ENCODE assay signal across 8 cellular contexts in the genomic region with DNA sequence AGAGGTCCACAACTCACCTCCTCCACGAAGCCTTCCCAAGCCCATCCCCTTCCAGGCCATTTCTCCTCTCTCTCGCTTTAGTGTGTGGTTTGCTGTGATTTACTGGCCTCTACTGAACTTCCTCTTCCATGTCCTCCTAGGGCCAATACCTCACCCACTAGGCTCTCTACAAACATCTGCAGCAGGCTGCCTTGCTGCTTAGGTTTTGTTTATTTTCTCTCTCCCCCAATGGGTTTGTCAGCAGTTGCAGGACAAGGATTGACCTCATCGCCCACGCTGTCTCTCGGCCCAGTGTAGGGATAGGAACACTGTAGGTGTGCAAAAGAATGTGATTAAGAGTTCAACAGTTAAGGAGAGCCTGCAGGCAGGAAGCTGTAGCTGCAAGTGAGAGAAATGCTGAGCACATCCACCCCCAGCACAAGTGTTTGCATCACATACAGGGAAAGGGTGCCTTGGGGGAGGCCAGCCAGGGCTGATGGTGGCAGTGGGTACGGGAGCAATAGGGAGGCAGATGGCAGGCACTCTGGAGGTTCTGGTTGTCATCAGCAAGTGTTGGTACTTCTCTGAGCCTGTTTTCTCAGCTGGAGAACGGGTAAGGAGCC. TPM values are rescaled to one million over a fixed set of nuclear protein-coding genes. Genes with fewer than 3 reads are reported as not detected.
DNase-seq lines count a peak whose midpoint lies in the region; ATAC-seq lines count a peak whose summit lies in the region.

No MANE protein-coding gene starts in this region.

- no peak for ATAC-seq in CD4-positive, CD25-positive, alpha-beta regulatory T cell (ENCODE audit: low read depth in 2 of 2)
- no peak for ATAC-seq in naive thymus-derived CD4-positive, alpha-beta T cell
- ATAC-seq in GM18873 (IDR thresholded peaks at IDR 0.05; ENCODE audit: low FRiP score, unreplicated experiment) = no peak

- peaks cover 5% of the 10 kb centered on the region for H3K36me3 Mint-ChIP-seq in CD4-positive, CD25-positive, alpha-beta regulatory T cell
- no peaks in the 10 kb centered on the region for H3K36me3 Mint-ChIP-seq in naive thymus-derived CD4-positive, alpha-beta T cell

- peaks cover 5 to 29% (median 18%) of the 10 kb centered on the region in 4 donors for H3K4me1 Mint-ChIP-seq in CD4-positive, CD25-positive, alpha-beta regulatory T cell
- peaks cover 15 to 31% (median 27%) of the 10 kb centered on the region in 7 donors for H3K4me1 Mint-ChIP-seq in naive thymus-derived CD4-positive, alpha-beta T cell

- no peaks in the 10 kb centered on the region for H3K27me3 ChIP-seq in CD4-positive, CD25-positive, alpha-beta regulatory T cell (ENCODE audit: control insufficient read depth, insufficient read depth, low read length)
- H3K27me3 ChIP-seq in naive thymus-derived CD4-positive, alpha-beta T cell (ENCODE audit: control insufficient read depth in 2 of 2, insufficient read depth in 2 of 2, low read length in 2 of 2) = no peaks in the 10 kb centered on the region

- H3K4me1 ChIP-seq in CD4-positive, CD25-positive, alpha-beta regulatory T cell (ENCODE audit: control insufficient read depth, insufficient read depth, low read length, poor library complexity, severe bottlenecking) = peaks cover 13% of the 10 kb centered on the region
- peaks cover 8 to 19% of the 10 kb centered on the region in 2 donors for H3K4me1 ChIP-seq in naive thymus-derived CD4-positive, alpha-beta T cell (ENCODE audit: control insufficient read depth in 2 of 2, insufficient read depth in 2 of 2, low read length in 2 of 2)

- peak overlapping the region; percentile 85 to 95 (median 94) for H3K4me3 Mint-ChIP-seq in CD4-positive, CD25-positive, alpha-beta regulatory T cell
- peak overlapping the region; percentile 75 to 94 (median 89) for H3K4me3 Mint-ChIP-seq in naive thymus-derived CD4-positive, alpha-beta T cell

- POLR2A ChIA-PET in naive thymus-derived CD4-positive, alpha-beta T cell (lab: Charles Lee) = interaction anchor here (1.2 kb wide), 1 partner anchor 584 kb away, joined by 3 read pairs; no protein-coding TSS in a partner anchor

- H3K9me3 Mint-ChIP-seq in CD4-positive, CD25-positive, alpha-beta regulatory T cell = peaks cover 0 to 2% (median 0%) of the 10 kb centered on the region in 7 donors
- no peaks in the 10 kb centered on the region for H3K9me3 Mint-ChIP-seq in naive thymus-derived CD4-positive, alpha-beta T cell

- H3K27ac Mint-ChIP-seq in CD4-positive, CD25-positive, alpha-beta regulatory T cell = peak overlapping the region in 2 of 3 donors; percentile 48 to 76
- H3K27ac Mint-ChIP-seq in naive thymus-derived CD4-positive, alpha-beta T cell = peak overlapping the region; percentile 1 to 89 (median 62)

- CTCF ChIA-PET in naive thymus-derived CD4-positive, alpha-beta T cell (lab: Charles Lee) = interaction anchor here (0.8 kb wide), 1 partner anchor 212 kb away, joined by 3 read pairs; no protein-coding TSS in a partner anchor

- H3K27me3 Mint-ChIP-seq in CD4-positive, CD25-positive, alpha-beta regulatory T cell = peaks cover 11% of the 10 kb centered on the region
- H3K27me3 Mint-ChIP-seq in naive thymus-derived CD4-positive, alpha-beta T cell = peaks cover 0 to 6% (median 0%) of the 10 kb centered on the region in 5 donors

- H3K36me3 ChIP-seq in CD4-positive, CD25-positive, alpha-beta regulatory T cell (ENCODE audit: control insufficient read depth, insufficient read depth, low read length) = no peaks in the 10 kb centered on the region
- peaks cover 0 to 5% (median 0%) of the 10 kb centered on the region in 3 experiments for H3K36me3 ChIP-seq in naive thymus-derived CD4-positive, alpha-beta T cell (ENCODE audit: control insufficient read depth in 2 of 3, insufficient read depth in 3 of 3, low read length in 3 of 3)

- no peak overlapping the region for H3K27ac ChIP-seq in CD4-positive, CD25-positive, alpha-beta regulatory T cell (ENCODE audit: insufficient read depth, low read length, poor library complexity, severe bottlenecking)
- peak overlapping the region; percentile 4 for H3K27ac ChIP-seq in naive thymus-derived CD4-positive, alpha-beta T cell (ENCODE audit: low read depth, low read length)

- DNase-seq in CD4-positive, CD25-positive, alpha-beta regulatory T cell = peak in 1 of 3 donors; percentile 25
- DNase-seq in NAMALWA (ENCODE audit: low spot score) = peak; percentile 33
- DNase-seq in cerebellar cortex (ENCODE audit: low spot score) = peak; percentile 36
- DNase-seq in naive thymus-derived CD4-positive, alpha-beta T cell = peak in 5 of 9 donors; percentile 4 to 16 (median 13)
- no peak for DNase-seq in cerebellar nuclear complex (lab: John Stamatoyannopoulos, UW)
- no peak for DNase-seq in NCI-H1105 (lab: John Stamatoyannopoulos, UW)
- DNase-seq in NCI-H526 (lab: John Stamatoyannopoulos, UW) = no peak

- no peaks in the 10 kb centered on the region for H3K9me3 ChIP-seq in CD4-positive, CD25-positive, alpha-beta regulatory T cell (ENCODE audit: control insufficient read depth in 2 of 2, low read length in 2 of 2)
- no peaks in the 10 kb centered on the region for H3K9me3 ChIP-seq in naive thymus-derived CD4-positive, alpha-beta T cell (ENCODE audit: control insufficient read depth in 2 of 3, low read length in 3 of 3)

- intact Hi-C loops in naive thymus-derived CD4-positive, alpha-beta T cell (cut with micrococcal nuclease) = loop anchor here (5.0 kb wide), 3 partner anchors 281 to 489 kb away; a partner anchor contains a TSS

- H3K4me3 ChIP-seq in CD4-positive, CD25-positive, alpha-beta regulatory T cell (ENCODE audit: low read depth, low read length) = no peak overlapping the region
- no peak overlapping the region for H3K4me3 ChIP-seq in naive thymus-derived CD4-positive, alpha-beta T cell (ENCODE audit: low read length)

RNA-seq across cellular contexts. Expression of a gene that starts 1.4 kb away (rescaled TPM):
- total RNA-seq in CD4-positive, CD25-positive, alpha-beta regulatory T cell = 7.4 TPM
- 1 to 10 TPM; 2.0 to 4.9 (median 3.9) TPM for polyA plus RNA-seq in CD4-positive, CD25-positive, alpha-beta regulatory T cell
- 10 to 100 TPM in 2 of 5 experiments, 1 to 10 TPM in 3; 8.4 to 11.2 (median 10.0) TPM for total RNA-seq in naive thymus-derived CD4-positive, alpha-beta T cell
- polyA plus RNA-seq in naive thymus-derived CD4-positive, alpha-beta T cell = 1 to 10 TPM; 4.9 to 7.7 TPM

RNA-seq across cellular contexts. Expression of a gene that starts 18.3 kb away (rescaled TPM):
- total RNA-seq in CD4-positive, CD25-positive, alpha-beta regulatory T cell = not detected
- not detected for polyA plus RNA-seq in CD4-positive, CD25-positive, alpha-beta regulatory T cell
- not detected for total RNA-seq in naive thymus-derived CD4-positive, alpha-beta T cell
- not detected for polyA plus RNA-seq in naive thymus-derived CD4-positive, alpha-beta T cell

Comparison
In these comparisons a context has a peak if more than half of its experiments do, and no peak if none do; other contexts are left out.
1. DNase-seq: peak in NAMALWA (single experiment), cerebellar cortex (single experiment) and naive thymus-derived CD4-positive, alpha-beta T cell (5 of 9); none in cerebellar nuclear complex (0 of 2), NCI-H1105 (single experiment) and NCI-H526 (0 of 2).